ENCODE assay signal across 26 cellular contexts in genomic region chr2:142310530-142310929, GRCh38.
DNase-seq lines count a peak whose midpoint lies in the region; ATAC-seq, FAIRE-seq and TF ChIP-seq lines count a peak whose summit lies in the region.
"Had no signal": no experiment of that assay in that cellular context is flagged by ENCODE, and none has a peak within 500 bp of the region (broad histone marks: within the 10 kb centered on the region; RNA-seq: fewer than 3 reads in every experiment).

No MANE protein-coding gene starts in this region.

- in situ Hi-C loops in HepG2 (cut with HindIII; ENCODE audit: extremely low pct_ligation_motif_present, low pct_unique_long_range_greater_than_20kb) (no loop called here), K562 (cut with MboI) (no loop called here)

- H3K27ac Mint-ChIP-seq in activated CD4-positive, alpha-beta T cell treated with anti-CD3 and anti-CD28 coated beads, Interleukin-2, amount 10 ng/mL, durations not matched to agents 7 days and 5 days = no peak overlapping the region
- H3K27ac Mint-ChIP-seq: CD14-positive monocyte; CD4-positive, CD25-positive, alpha-beta regulatory T cell; CD8-positive, alpha-beta memory T cell had no signal

- no peak overlapping the region for H3K4me3 Mint-ChIP-seq in activated CD4-positive, alpha-beta T cell treated with anti-CD3 and anti-CD28 coated beads, Interleukin-2, amount 10 ng/mL, durations not matched to agents 7 days and 5 days
- H3K4me3 Mint-ChIP-seq: CD14-positive monocyte; CD4-positive, alpha-beta memory T cell; CD4-positive, CD25-positive, alpha-beta regulatory T cell; CD8-positive, alpha-beta memory T cell had no signal

- H3K4me2 ChIP-seq in HepG2 (ENCODE audit: low read depth, low read length) (no peak overlapping the region), K562 (ENCODE audit: insufficient read depth, low read length) (no peak overlapping the region), mesenchymal stem cell (ENCODE audit: low read length, poor library complexity, severe bottlenecking) (no peak overlapping the region)
- H3K4me2 ChIP-seq: BLaER1 had no signal

- H2BK15ac ChIP-seq in mesenchymal stem cell (ENCODE audit: low read depth, poor library complexity, severe bottlenecking) = no peak overlapping the region

- BruUV-seq in HepG2 (replicated peaks; lab: Mats Ljungman, UMichigan) = no TSS peak
- no TSS peak for BruUV-seq in K562 (replicated peaks; lab: Mats Ljungman, UMichigan)

- H3K27me3 ChIP-seq in HepG2 (ENCODE audit: control insufficient read depth in 1 of 2, insufficient read depth in 2 of 2, low read length in 2 of 2) (no peaks in the 10 kb centered on the region), right lobe of liver (no peaks in the 10 kb centered on the region), K562 (ENCODE audit: control insufficient read depth in 2 of 2, insufficient read depth in 2 of 2, low read length in 2 of 2) (no peaks in the 10 kb centered on the region), mesenchymal stem cell (ENCODE audit: control insufficient read depth in 1 of 2, insufficient read depth in 1 of 2, low read length in 2 of 2) (no peaks in the 10 kb centered on the region)
- H3K27me3 ChIP-seq: BE2C, BLaER1 had no signal

- no peak overlapping the region for H3K4ac ChIP-seq in mesenchymal stem cell (ENCODE audit: low read depth in 1 of 2, low read length in 2 of 2)

- H3K4me1 ChIP-seq in HepG2 (ENCODE audit: insufficient read depth, low read length) (no peaks in the 10 kb centered on the region), right lobe of liver (no peaks in the 10 kb centered on the region), K562 (replicated peaks in 1 of 2; ENCODE audit: control insufficient read depth in 2 of 2, insufficient read depth in 2 of 2, low read length in 2 of 2) (no peaks in the 10 kb centered on the region), mesenchymal stem cell (ENCODE audit: control insufficient read depth, insufficient read depth, low read depth, low read length) (peaks cover 2% of the 10 kb centered on the region)
- H3K4me1 ChIP-seq: BE2C, BLaER1 had no signal

- TF ChIP-seq EP300 in HepG2 (IDR thresholded peaks at IDR 0.05; ENCODE audit: low read depth in 2 of 2, low read length in 2 of 2) (no peak), HepG2 (CRISPR knock-in tag; IDR thresholded peaks at IDR 0.05; ENCODE audit: borderline replicate concordance) (no peak), K562 (IDR thresholded peaks at IDR 0.05; ENCODE audit: low read length) (no peak)

- peaks cover 6% of the 10 kb centered on the region for H3K9me3 Mint-ChIP-seq in activated CD4-positive, alpha-beta T cell treated with anti-CD3 and anti-CD28 coated beads, Interleukin-2, amount 10 ng/mL, durations not matched to agents 7 days and 5 days

- ATAC-seq in HepG2 (no peak), right lobe of liver (no peak), K562 (no peak)
- ATAC-seq: GM12878 had no signal

- intact Hi-C loops in HepG2 (cut with micrococcal nuclease; ENCODE audit: unreplicated experiment) = no loop called here
- intact Hi-C loops in right lobe of liver (cut with DNase I) = no loop called here
- intact Hi-C loops in K562 (cut with micrococcal nuclease) = no loop called here

- peaks cover 36% of the 10 kb centered on the region for H3K9me3 ChIP-seq in HepG2 (ENCODE audit: low read length)
- H3K9me3 ChIP-seq in right lobe of liver = no peaks in the 10 kb centered on the region
- H3K9me3 ChIP-seq in K562 (replicated peaks; ENCODE audit: control insufficient read depth, insufficient read depth, low read depth, low read length) = no peaks in the 10 kb centered on the region; the same call in 1 of the 2 replicates
- H3K9me3 ChIP-seq in mesenchymal stem cell (ENCODE audit: control insufficient read depth, low read length) = peaks cover 23% of the 10 kb centered on the region
- H3K9me3 ChIP-seq: BE2C had no signal

- H3K36me3 ChIP-seq in HepG2 (replicated peaks in 1 of 2; ENCODE audit: control insufficient read depth in 1 of 2, insufficient read depth in 2 of 2, low read length in 2 of 2) (no peaks in the 10 kb centered on the region), right lobe of liver (no peaks in the 10 kb centered on the region), K562 (ENCODE audit: control insufficient read depth, insufficient read depth, low read length) (no peaks in the 10 kb centered on the region), mesenchymal stem cell (ENCODE audit: control insufficient read depth in 1 of 2, insufficient read depth in 2 of 2, low read depth in 1 of 2, low read length in 2 of 2) (no peaks in the 10 kb centered on the region)
- H3K36me3 ChIP-seq: BE2C, BLaER1 had no signal

- no peak overlapping the region for H2BK120ac ChIP-seq in mesenchymal stem cell (ENCODE audit: low read depth, low read length)

- H4K20me1 ChIP-seq in HepG2 (ENCODE audit: insufficient read depth, low read length) = no peaks in the 10 kb centered on the region
- H4K20me1 ChIP-seq in K562 (replicated peaks; ENCODE audit: control insufficient read depth, insufficient read depth, low read length) = no peaks in the 10 kb centered on the region
- H4K20me1 ChIP-seq: BLaER1 had no signal

- no peaks in the 10 kb centered on the region for H3K36me3 Mint-ChIP-seq in activated CD4-positive, alpha-beta T cell treated with anti-CD3 and anti-CD28 coated beads, Interleukin-2, amount 10 ng/mL, durations not matched to agents 7 days and 5 days (ENCODE audit: low read depth)
- H3K36me3 Mint-ChIP-seq: CD14-positive monocyte; CD4-positive, CD25-positive, alpha-beta regulatory T cell; CD8-positive, alpha-beta memory T cell had no signal

- no peaks in the 10 kb centered on the region for H3K4me1 Mint-ChIP-seq in activated CD4-positive, alpha-beta T cell treated with anti-CD3 and anti-CD28 coated beads, Interleukin-2, amount 10 ng/mL, durations not matched to agents 7 days and 5 days
- H3K4me1 Mint-ChIP-seq: CD14-positive monocyte; CD4-positive, alpha-beta memory T cell; CD4-positive, CD25-positive, alpha-beta regulatory T cell; CD8-positive, alpha-beta memory T cell had no signal

- no peak overlapping the region for H4K91ac ChIP-seq in mesenchymal stem cell (ENCODE audit: low read length)

- H2BK5ac ChIP-seq in mesenchymal stem cell (ENCODE audit: low read depth, low read length, poor library complexity, severe bottlenecking) = no peak overlapping the region

- no peak overlapping the region for H2BK12ac ChIP-seq in mesenchymal stem cell (ENCODE audit: low read length in 2 of 2)

- H3K27ac ChIP-seq in HepG2 (ENCODE audit: extremely low read length, insufficient read depth, low read length) (no peak overlapping the region), right lobe of liver (no peak overlapping the region), K562 (ENCODE audit: extremely low read depth, low read depth, low read length) (no peak overlapping the region), mesenchymal stem cell (ENCODE audit: low read length, poor library complexity, severe bottlenecking) (no peak overlapping the region)
- H3K27ac ChIP-seq: 22Rv1, BLaER1 had no signal

- DNase-seq in HepG2 (ENCODE audit: low spot score) = no peak
- DNase-seq in right lobe of liver = no peak
- no peak for DNase-seq in K562 (ENCODE audit: extremely low read depth in 1 of 4, low spot score in 3 of 4)
- DNase-seq in mesenchymal stem cell = no peak
- no peak for DNase-seq in activated CD4-positive, alpha-beta T cell treated with anti-CD3 and anti-CD28 coated beads, Interleukin-2, amount 10 ng/mL, durations not matched to agents 7 days and 5 days
- no peak for DNase-seq in NCI-H748 (lab: John Stamatoyannopoulos, UW; ENCODE audit: unreplicated experiment)
- DNase-seq: ACHN; BE2C; C1 segment of cervical spinal cord; CD4-positive, alpha-beta memory T cell; CD4-positive, CD25-positive, alpha-beta regulatory T cell; CD8-positive, alpha-beta memory T cell; COR-L47; DMS 273 treated with DMSO at 0.1 percent for 48 hours; DMS153; DMS53; DMS79; DND-41; EL; GDM1 had no signal

- H2AFZ ChIP-seq in HepG2 (ENCODE audit: low read length) = no peak overlapping the region
- no peak overlapping the region for H2AFZ ChIP-seq in K562 (ENCODE audit: low read depth, low read length)
- H2AFZ ChIP-seq in mesenchymal stem cell (ENCODE audit: low read depth, low read length) = no peak overlapping the region

- no peaks in the 10 kb centered on the region for H3K27me3 Mint-ChIP-seq in activated CD4-positive, alpha-beta T cell treated with anti-CD3 and anti-CD28 coated beads, Interleukin-2, amount 10 ng/mL, durations not matched to agents 7 days and 5 days
- H3K27me3 Mint-ChIP-seq: CD4-positive, alpha-beta memory T cell; CD4-positive, CD25-positive, alpha-beta regulatory T cell; CD8-positive, alpha-beta memory T cell had no signal

- H3K9ac ChIP-seq in HepG2 (ENCODE audit: insufficient read depth, low read depth, low read length) (no peak overlapping the region), K562 (ENCODE audit: insufficient read depth in 1 of 2, low read depth in 2 of 2, low read length in 2 of 2) (no peak overlapping the region), mesenchymal stem cell (ENCODE audit: low read length) (no peak overlapping the region)
- H3K9ac ChIP-seq: BLaER1 had no signal

- no peaks in the 10 kb centered on the region for H3K79me1 ChIP-seq in mesenchymal stem cell (replicated peaks; ENCODE audit: low read length, poor library complexity, severe bottlenecking)

- H3K4me3 ChIP-seq in HepG2 (replicated peaks in 1 of 3; ENCODE audit: insufficient read depth in 1 of 3, low read depth in 2 of 3, low read length in 3 of 3) = no peak overlapping the region
- H3K4me3 ChIP-seq in right lobe of liver = no peak overlapping the region
- no peak overlapping the region for H3K4me3 ChIP-seq in K562
- H3K4me3 ChIP-seq in mesenchymal stem cell (ENCODE audit: insufficient read depth in 1 of 2, low read depth in 1 of 2, low read length in 2 of 2) = no peak overlapping the region
- H3K4me3 ChIP-seq: BLaER1, GM12878 had no signal

- TF ChIP-seq RAD21 in HepG2 (CRISPR knock-in tag; IDR thresholded peaks at IDR 0.05) (no peak), K562 (CRISPR knock-in tag; conservative IDR thresholded peaks at IDR 0.05 in 1 of 2, IDR thresholded peaks at IDR 0.05 in 1 of 2) (no peak)

- peak overlapping the region; percentile 97 for H2AK5ac ChIP-seq in mesenchymal stem cell (ENCODE audit: low read length, severe bottlenecking)

- no peaks in the 10 kb centered on the region for H3K79me2 ChIP-seq in HepG2 (ENCODE audit: insufficient read depth, low read length)
- no peaks in the 10 kb centered on the region for H3K79me2 ChIP-seq in K562 (ENCODE audit: control insufficient read depth, insufficient read depth, low read length)

- H3K14ac ChIP-seq in mesenchymal stem cell (ENCODE audit: low read length in 2 of 2) = no peak overlapping the region

- TF ChIP-seq CTCF in HepG2 (CRISPR knock-in tag; IDR thresholded peaks at IDR 0.05) (no peak), right lobe of liver (IDR thresholded peaks at IDR 0.05) (no peak), K562 (IDR thresholded peaks at IDR 0.05 in 2 of 3, conservative IDR thresholded peaks at IDR 0.05 in 1 of 3; ENCODE audit: insufficient read depth in 2 of 3, low read depth in 1 of 3, low read length in 3 of 3) (no peak)

- H4K8ac ChIP-seq in mesenchymal stem cell (ENCODE audit: low read length) = no peak overlapping the region

- CTCF ChIA-PET in HepG2 (lab: Yijun Ruan, JAX; ENCODE audit: low intra/inter-chr PET ratio, low total read pairs) = no interaction called here
- CTCF ChIA-PET in K562 (lab: Yijun Ruan, JAX; ENCODE audit: low intra/inter-chr PET ratio) = no interaction called here
- CTCF ChIA-PET in activated CD4-positive, alpha-beta T cell treated with anti-CD3 and anti-CD28 coated beads, Interleukin-2, amount 10 ng/mL, durations not matched to agents 7 days and 5 days (lab: Charles Lee) = interaction anchor here (0.6 kb wide), 1 partner anchor 10 kb away, joined by 5 read pairs; no protein-coding TSS in a partner anchor

- FAIRE-seq in HepG2 (lab: Jason Lieb, UNC) = no peak
- no peak for FAIRE-seq in K562 (lab: Jason Lieb, UNC)
- FAIRE-seq: GM12878, GM12892, GM18507 had no signal

- TF ChIP-seq POLR2A in HepG2 (IDR thresholded peaks at IDR 0.05; ENCODE audit: insufficient read depth in 1 of 2, low read depth in 2 of 2, low read length in 2 of 2) (no peak), right lobe of liver (IDR thresholded peaks at IDR 0.05) (no peak), K562 (conservative IDR thresholded peaks at IDR 0.05) (no peak)

- H3K9me1 ChIP-seq in K562 (ENCODE audit: control insufficient read depth, insufficient read depth, low read length) = no peaks in the 10 kb centered on the region

- H3K23ac ChIP-seq in mesenchymal stem cell (ENCODE audit: low read length in 2 of 2) = no peak overlapping the region

- POLR2A ChIA-PET in HepG2 (lab: Yijun Ruan, JAX) (no interaction called here), K562 (lab: Yijun Ruan, JAX) (no interaction called here)
- POLR2A ChIA-PET in activated CD4-positive, alpha-beta T cell treated with anti-CD3 and anti-CD28 coated beads, Interleukin-2, amount 10 ng/mL, durations not matched to agents 7 days and 5 days (lab: Charles Lee) = no interaction called here

- no peak overlapping the region for H3K18ac ChIP-seq in mesenchymal stem cell (ENCODE audit: low read depth in 1 of 2, low read length in 2 of 2)

Comparison
In these comparisons a context has a peak if more than half of its experiments do, and no peak if none do; other contexts are left out.
1. Of the 241 proteins assayed by ChIP-seq in both HepG2 and K562: peak only in HepG2: none; only in K562: none; in both: ZFP36; in neither: 240.